ENCODE assay signal across 12 cellular contexts in genomic region chrX:47802589-47802988, GRCh38. TPM values are rescaled to one million over a fixed set of nuclear protein-coding genes. Genes with fewer than 3 reads are reported as not detected.
A peak's percentile ranks its signal among the peaks of the same experiment; 100 is the strongest.
DNase-seq lines count a peak whose midpoint lies in the region; ATAC-seq and TF ChIP-seq lines count a peak whose summit lies in the region.
"Had no signal": no experiment of that assay in that cellular context is flagged by ENCODE, and none has a peak within 500 bp of the region (broad histone marks: within the 10 kb centered on the region; RNA-seq: fewer than 3 reads in every experiment).

No MANE protein-coding gene starts in this region.

- no peak overlapping the region for H3K4me3 ChIP-seq in cardiac muscle cell
- H3K4me3 ChIP-seq in heart left ventricle = no peak overlapping the region
- peak overlapping the region; percentile 65 for H3K4me3 ChIP-seq in skeletal muscle satellite cell (ENCODE audit: low read length)
- H3K4me3 ChIP-seq: hepatocyte had no signal

- H3K9me3 ChIP-seq in cardiac muscle cell (ENCODE audit: low read depth) (no peaks in the 10 kb centered on the region), heart left ventricle (no peaks in the 10 kb centered on the region), skeletal muscle satellite cell (replicated peaks; ENCODE audit: low read length) (no peaks in the 10 kb centered on the region)

- intact Hi-C loops in heart left ventricle (cut with DNase I) = no loop called here

- ATAC-seq in heart left ventricle (no peak), HG03095 (IDR thresholded peaks at IDR 0.05; ENCODE audit: unreplicated experiment) (no peak)

- no peaks in the 10 kb centered on the region for H3K36me3 ChIP-seq in cardiac muscle cell
- no peaks in the 10 kb centered on the region for H3K36me3 ChIP-seq in heart left ventricle
- H3K36me3 ChIP-seq in skeletal muscle satellite cell (ENCODE audit: insufficient read depth, low read length) = no peaks in the 10 kb centered on the region

- in situ Hi-C loops in ACHN (cut with HindIII; ENCODE audit: low pct_ligation_motif_present, low pct_unique_long_range_greater_than_20kb, low sequenced_read_pairs) = no loop called here

- peaks cover 3% of the 10 kb centered on the region for H3K4me1 ChIP-seq in cardiac muscle cell (ENCODE audit: low read depth)
- H3K4me1 ChIP-seq in heart left ventricle = peaks cover 0 to 5% (median 0%) of the 10 kb centered on the region in 12 donors
- no peaks in the 10 kb centered on the region for H3K4me1 ChIP-seq in skeletal muscle satellite cell (ENCODE audit: control insufficient read depth, insufficient read depth, low read length)

- DNase-seq in cardiac muscle cell (ENCODE audit: low read depth in 1 of 2, low spot score in 1 of 2) = peak in 1 of 2 donors; percentile 11
- DNase-seq in heart left ventricle = no peak
- DNase-seq in NCI-H1694 (lab: John Stamatoyannopoulos, UW) = peak; percentile 30
- peak; percentile 68 for DNase-seq in cerebellar cortex (ENCODE audit: low spot score)
- DNase-seq in SW 1271 (lab: John Stamatoyannopoulos, UW) = no peak
- DNase-seq in ACHN = no peak
- DNase-seq: activated CD4-positive, alpha-beta T cell treated with anti-CD3 and anti-CD28 coated beads, Interleukin-2, amount 50 U/mL, for 4 hours; NCI-H1930; small intestine had no signal

- WGBS in heart left ventricle, 4 donors = 66 to 89% (median 78%) methylated on average over 4 of the region's 4 CpGs

- no peak for TF ChIP-seq CTCF in cardiac muscle cell (IDR thresholded peaks at IDR 0.05; ENCODE audit: low read depth, low read length)
- no peak for TF ChIP-seq CTCF in heart left ventricle (IDR thresholded peaks at IDR 0.05)

- H3K27me3 ChIP-seq in cardiac muscle cell (no peaks in the 10 kb centered on the region), heart left ventricle (peaks cover 0 to 21% (median 0%) of the 10 kb centered on the region in 9 donors), skeletal muscle satellite cell (ENCODE audit: control insufficient read depth, insufficient read depth, low read length) (no peaks in the 10 kb centered on the region)
- H3K27me3 ChIP-seq: hepatocyte had no signal

- no peak overlapping the region for H3K9ac ChIP-seq in skeletal muscle satellite cell (ENCODE audit: low read depth, low read length)

- TF ChIP-seq POLR2A in heart left ventricle (IDR thresholded peaks at IDR 0.05) = no peak

- H3K27ac ChIP-seq in cardiac muscle cell = peak overlapping the region; percentile 79
- H3K27ac ChIP-seq in heart left ventricle = peak overlapping the region in 2 of 12 donors; percentile 11 to 29
- H3K27ac ChIP-seq: hepatocyte had no signal

- peak overlapping the region; percentile 77 for H3K4me2 ChIP-seq in skeletal muscle satellite cell (ENCODE audit: low read length)
- H3K4me2 ChIP-seq: hepatocyte had no signal

RNA-seq across cellular contexts. Expression of gene ZNF81, which starts 34.1 kb away (rescaled TPM):
- total RNA-seq in cardiac muscle cell = 4.3 and 12.7 TPM in 2 replicates
- polyA plus RNA-seq in cardiac muscle cell = 6.9 and 7.3 TPM in 2 replicates
- 1 to 10 TPM; 2.9 to 8.9 (median 6.9) TPM for total RNA-seq in heart left ventricle
- 1 to 10 TPM; 2.5 to 3.5 TPM for polyA plus RNA-seq in heart left ventricle
- 5.7 and 5.8 TPM in 2 replicates for total RNA-seq in skeletal muscle satellite cell (2012; rRNA removed)

Comparison
In these comparisons a context has a peak if more than half of its experiments do, and no peak if none do; other contexts are left out.
1. DNase-seq: peak in NCI-H1694 (single experiment) and cerebellar cortex (single experiment); none in heart left ventricle (0 of 5), SW 1271 (0 of 2) and ACHN (single experiment).